8 cellular contexts compared by ENCODE assay signal in genomic region chr5:74903165-74903787, GRCh38. TPM values are rescaled to one million over a fixed set of nuclear protein-coding genes. Genes with fewer than 3 reads are reported as not detected.
A peak's percentile ranks its signal among the peaks of the same experiment; 100 is the strongest.
DNase-seq lines count a peak whose midpoint lies in the region; FAIRE-seq and TF ChIP-seq lines count a peak whose summit lies in the region.

No MANE protein-coding gene starts in this region.

- no peaks in the 10 kb centered on the region for H3F3A ChIP-seq in smooth muscle cell (ENCODE audit: low read depth)

- no peaks in the 10 kb centered on the region for H3K79me2 ChIP-seq in smooth muscle cell (ENCODE audit: low read depth)

- no peaks in the 10 kb centered on the region for H4K20me1 ChIP-seq in smooth muscle cell (ENCODE audit: low read depth)

- CTCF ChIA-PET in HEK293 (lab: Yijun Ruan, JAX): interaction anchor here (0.6 to 1.2 kb wide), 6 partner anchors 16 to 979 kb away, joined by 3 to 4 read pairs (median 3); no protein-coding TSS in a partner anchor

- no peak overlapping the region for H2AFZ ChIP-seq in smooth muscle cell (ENCODE audit: low read depth)

- H3K9me3 ChIP-seq in HEK293 (ENCODE audit: control insufficient read depth, insufficient read depth, low read depth, low read length): no peaks in the 10 kb centered on the region
- no peaks in the 10 kb centered on the region for H3K9me3 ChIP-seq in smooth muscle cell (replicated peaks; ENCODE audit: low read depth)

- no peak overlapping the region for H3K4me2 ChIP-seq in smooth muscle cell

- DNase-seq in D721Med (ENCODE audit: insufficient read length, low spot score) (no peak), UCSD-AML1 (lab: John Stamatoyannopoulos, UW; ENCODE audit: unreplicated experiment) (peak; percentile 21), glomerular visceral epithelial cell (ENCODE audit: extremely low spot score) (peak; percentile 56), smooth muscle cell (lab: John Stamatoyannopoulos, UW; ENCODE audit: unreplicated experiment) (no peak), germinal center (ENCODE audit: low spot score) (no peak), NCI-H128 (lab: John Stamatoyannopoulos, UW; ENCODE audit: unreplicated experiment) (no peak)
- DNase-seq in activated CD4-positive, CD25-positive, alpha-beta regulatory T cell treated with anti-CD3 and anti-CD28 coated beads, Interleukin-2, amount 50 U/mL, for 72 hours: no peak

- H3K4me1 ChIP-seq in HEK293 (ENCODE audit: control insufficient read depth, insufficient read depth, low read length): no peaks in the 10 kb centered on the region
- no peaks in the 10 kb centered on the region for H3K4me1 ChIP-seq in smooth muscle cell (ENCODE audit: low read depth)

- TF ChIP-seq CTCF in D721Med (IDR thresholded peaks at IDR 0.05; ENCODE audit: insufficient read depth, missing control alignments) (peak; percentile 49), HEK293 (tag by site-specific recombination; IDR thresholded peaks at IDR 0.05) (peak; percentile 61), smooth muscle cell (IDR thresholded peaks at IDR 0.05; ENCODE audit: borderline replicate concordance, insufficient read depth, poor library complexity, severe bottlenecking) (peak; percentile 33)

- WGBS in smooth muscle cell (ENCODE audit: low lambda C conversion rate): 21% methylated on average over 4 of the region's 4 CpGs

- no peak overlapping the region for H3K27ac ChIP-seq in HEK293 (ENCODE audit: extremely low read depth, low read depth, low read length)
- H3K27ac ChIP-seq in smooth muscle cell (ENCODE audit: low read depth): no peak overlapping the region

- no peaks in the 10 kb centered on the region for H3K27me3 ChIP-seq in smooth muscle cell (ENCODE audit: low read depth)

- H3K4me3 ChIP-seq in HEK293 (ENCODE audit: low read depth, low read length) (no peak overlapping the region), smooth muscle cell (no peak overlapping the region)

- no peak overlapping the region for H3K9ac ChIP-seq in smooth muscle cell (ENCODE audit: low read depth)

- H3K36me3 ChIP-seq in HEK293 (ENCODE audit: control insufficient read depth in 2 of 2, insufficient read depth in 1 of 2, low read length in 2 of 2) (no peaks in the 10 kb centered on the region), smooth muscle cell (ENCODE audit: low read depth) (no peaks in the 10 kb centered on the region)

- no peak for FAIRE-seq in D721Med (lab: Jason Lieb, UNC)

- POLR2A ChIA-PET in HEK293 (lab: Yijun Ruan, JAX): no interaction called here

TF ChIP-seq in HEK293, 187 proteins besides CTCF, POLR2A, EP300 and RAD21:
- TF ChIP-seq ZNF654 (tag by site-specific recombination; IDR thresholded peaks at IDR 0.05; ENCODE audit: low read depth): peak; percentile 53
- no peak for TF ChIP-seq ZBTB8A (tag by site-specific recombination; IDR thresholded peaks at IDR 0.05)

RNA-seq across cellular contexts. Expression of gene FAM169A, which starts 37.1 kb away (rescaled TPM):
- total RNA-seq in smooth muscle cell: 4.0 and 7.5 TPM in 2 replicates
- polyA plus RNA-seq in smooth muscle cell: 0.70 and 1.0 TPM in 2 replicates

Comparison
In these comparisons a context has a peak if more than half of its experiments do, and no peak if none do; other contexts are left out.
1. DNase-seq: peak in UCSD-AML1 (single experiment) and glomerular visceral epithelial cell (single experiment); none in D721Med (single experiment), smooth muscle cell (single experiment), germinal center (single experiment), NCI-H128 (single experiment) and activated CD4-positive, CD25-positive, alpha-beta regulatory T cell treated with anti-CD3 and anti-CD28 coated beads, Interleukin-2, amount 50 U/mL, for 72 hours (single experiment).
2. Peak in every context shown above with its lines, with median percentiles within 50 percentile points of each other: CTCF ChIP-seq.